14 cellular contexts compared by ENCODE assay signal in the genomic region with DNA sequence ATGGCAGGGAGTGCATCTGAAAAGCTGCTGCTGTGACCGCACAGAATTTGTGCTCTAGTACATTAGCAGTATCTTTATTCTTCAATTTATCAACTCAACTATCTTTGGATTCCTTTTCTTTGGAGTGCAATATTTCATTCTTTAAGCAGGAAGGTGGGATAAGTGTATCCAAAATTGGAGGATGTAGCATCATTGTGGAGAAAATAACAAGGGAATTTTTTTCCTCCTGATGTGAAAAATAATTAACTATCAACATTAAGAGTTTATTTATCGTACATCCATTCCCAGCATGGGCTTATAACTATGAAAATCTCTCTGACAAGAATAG. TPM values are rescaled to one million over a fixed set of nuclear protein-coding genes. Genes with fewer than 3 reads are reported as not detected.
A peak's percentile ranks its signal among the peaks of the same experiment; 100 is the strongest.
DNase-seq lines count a peak whose midpoint lies in the region; ATAC-seq and TF ChIP-seq lines count a peak whose summit lies in the region.
"Had no signal": no experiment of that assay in that cellular context is flagged by ENCODE, and none has a peak within 500 bp of the region (broad histone marks: within the 10 kb centered on the region; RNA-seq: fewer than 3 reads in every experiment).

No MANE protein-coding gene starts in this region.

- TF ChIP-seq CTCF in heart right ventricle (IDR thresholded peaks at IDR 0.05) (no peak), dorsolateral prefrontal cortex (IDR thresholded peaks at IDR 0.05 in 54 of 56, conservative IDR thresholded peaks at IDR 0.05 in 2 of 56; ENCODE audit: low read depth in 1 of 56, partially characterized antibody in 56 of 56) (no peak), tibial artery (IDR thresholded peaks at IDR 0.05) (no peak)

- ATAC-seq in heart right ventricle (no peak), left ventricle myocardium superior (no peak)
- ATAC-seq: A549; activated T-cell treated with anti-CD3 and anti-CD28 coated beads, Interleukin-2, amount 50 U/mL, for 4 hours had no signal

- peaks cover 27% of the 10 kb centered on the region for H3K27me3 Mint-ChIP-seq in activated T-helper 2 cell treated with anti-CD3 and anti-CD28 coated beads, Interferon-gamma antibody, Interleukin-2, Interleukin-4, amounts not matched to agents 10 μg/mL and 5 μg/mL and 100 μg/mL, durations not matched to agents 14 hours and 24 hours and 36 hours (ENCODE audit: low read depth)

- H3K36me3 Mint-ChIP-seq in activated T-helper 2 cell treated with anti-CD3 and anti-CD28 coated beads, Interferon-gamma antibody, Interleukin-2, Interleukin-4, amounts not matched to agents 10 μg/mL and 5 μg/mL and 100 μg/mL, durations not matched to agents 14 hours and 24 hours and 36 hours (ENCODE audit: low read depth) = no peaks in the 10 kb centered on the region

- H3K9me3 ChIP-seq in heart right ventricle (no peaks in the 10 kb centered on the region), muscle layer of duodenum (ENCODE audit: control insufficient read depth in 1 of 2, low read length in 2 of 2) (no peaks in the 10 kb centered on the region), tibial artery (no peaks in the 10 kb centered on the region)
- H3K9me3 ChIP-seq: A549 had no signal

- H3K9me3 Mint-ChIP-seq in activated T-helper 2 cell treated with anti-CD3 and anti-CD28 coated beads, Interferon-gamma antibody, Interleukin-2, Interleukin-4, amounts not matched to agents 10 μg/mL and 5 μg/mL and 100 μg/mL, durations not matched to agents 14 hours and 24 hours and 36 hours = no peaks in the 10 kb centered on the region
- H3K9me3 Mint-ChIP-seq: activated T-cell treated with anti-CD3 and anti-CD28 coated beads, Interleukin-2, amount 50 U/mL, for 4 hours; CD8-positive, alpha-beta memory T cell had no signal

- peaks cover 0 to 38% (median 19%) of the 10 kb centered on the region in 9 donors for H3K4me1 ChIP-seq in heart right ventricle
- no peaks in the 10 kb centered on the region for H3K4me1 ChIP-seq in muscle layer of duodenum (ENCODE audit: control insufficient read depth in 1 of 2, insufficient read depth in 2 of 2, low read length in 2 of 2)
- peaks cover 0 to 54% (median 7%) of the 10 kb centered on the region in 4 donors for H3K4me1 ChIP-seq in tibial artery
- H3K4me1 ChIP-seq: A549 had no signal

- H3K27me3 ChIP-seq in heart right ventricle = no peaks in the 10 kb centered on the region
- H3K27me3 ChIP-seq in dorsolateral prefrontal cortex = no peaks in the 10 kb centered on the region
- H3K27me3 ChIP-seq in muscle layer of duodenum (ENCODE audit: low read depth, low read length) = no peaks in the 10 kb centered on the region
- no peaks in the 10 kb centered on the region for H3K27me3 ChIP-seq in tibial artery

- DNase-seq in heart right ventricle = no peak
- no peak for DNase-seq in left ventricle myocardium superior
- no peak for DNase-seq in dorsolateral prefrontal cortex
- no peak for DNase-seq in tibial artery
- no peak for DNase-seq in retina
- no peak for DNase-seq in activated T-helper 2 cell treated with anti-CD3 and anti-CD28 coated beads, Interferon-gamma antibody, Interleukin-2, Interleukin-4, amounts not matched to agents 10 μg/mL and 5 μg/mL and 100 μg/mL, durations not matched to agents 14 hours and 24 hours and 36 hours (ENCODE audit: low spot score)
- DNase-seq in amygdala (lab: John Stamatoyannopoulos, UW) = no peak
- DNase-seq: activated T-cell treated with anti-CD3 and anti-CD28 coated beads, Interleukin-2, amount 50 U/mL, for 4 hours; CD8-positive, alpha-beta memory T cell; NCI-H1105 treated with DMSO at 0.1 percent for 48 hours; NK-92 treated with Interleukin-12 subunit alpha and Interleukin-12 subunit beta, amount 100 ng/mL, for 24 hours; SHP77 treated with DMSO at 0.1 percent for 48 hours had no signal

- intact Hi-C loops in heart right ventricle (cut with DNase I) = loop anchor here in 3 of 10 donors (5.0 kb wide), 2 partner anchors 64 to 69 kb away; no protein-coding TSS in a partner anchor
- intact Hi-C loops in left ventricle myocardium superior (cut with micrococcal nuclease) = no loop called here
- intact Hi-C loops in dorsolateral prefrontal cortex (cut with DNase I) = no loop called here
- intact Hi-C loops in tibial artery (cut with DNase I; ENCODE audit: low total_unique reads) = no loop called here
- intact Hi-C loops in activated T-helper 2 cell treated with anti-CD3 and anti-CD28 coated beads, Interferon-gamma antibody, Interleukin-2, Interleukin-4, amounts not matched to agents 10 μg/mL and 5 μg/mL and 100 μg/mL, durations not matched to agents 14 hours and 24 hours and 36 hours (cut with micrococcal nuclease) = no loop called here

- peak overlapping the region in 9 of 10 donors; percentile 28 to 81 (median 61) for H3K27ac ChIP-seq in heart right ventricle
- H3K27ac ChIP-seq in dorsolateral prefrontal cortex = peak overlapping the region in 15 of 59 donors; percentile 3 to 75 (median 40)
- H3K27ac ChIP-seq in muscle layer of duodenum (ENCODE audit: low read length) = peak overlapping the region; percentile 3
- H3K27ac ChIP-seq in tibial artery = peak overlapping the region; percentile 79 to 89
- H3K27ac ChIP-seq: A549 had no signal

- H3K4me3 ChIP-seq in heart right ventricle (peak overlapping the region in 7 of 10 donors; percentile 28 to 47 (median 41)), dorsolateral prefrontal cortex (peak overlapping the region in 39 of 59 donors; percentile 4 to 62 (median 46)), muscle layer of duodenum (ENCODE audit: low read depth in 1 of 2, low read length in 2 of 2) (peak overlapping the region in 1 of 2 donors; percentile 26), tibial artery (peak overlapping the region; percentile 55)
- H3K4me3 ChIP-seq: A549 had no signal

- no peak overlapping the region for H3K4me3 Mint-ChIP-seq in activated T-helper 2 cell treated with anti-CD3 and anti-CD28 coated beads, Interferon-gamma antibody, Interleukin-2, Interleukin-4, amounts not matched to agents 10 μg/mL and 5 μg/mL and 100 μg/mL, durations not matched to agents 14 hours and 24 hours and 36 hours (ENCODE audit: low read depth)
- H3K4me3 Mint-ChIP-seq: activated T-cell treated with anti-CD3 and anti-CD28 coated beads, Interleukin-2, amount 50 U/mL, for 4 hours; CD8-positive, alpha-beta memory T cell had no signal

- WGBS in heart right ventricle, 2 donors = 86 to 90% methylated on average over 2 of the region's 2 CpGs

- H3K4me1 Mint-ChIP-seq in activated T-helper 2 cell treated with anti-CD3 and anti-CD28 coated beads, Interferon-gamma antibody, Interleukin-2, Interleukin-4, amounts not matched to agents 10 μg/mL and 5 μg/mL and 100 μg/mL, durations not matched to agents 14 hours and 24 hours and 36 hours (ENCODE audit: low read depth) = no peaks in the 10 kb centered on the region
- H3K4me1 Mint-ChIP-seq: CD8-positive, alpha-beta memory T cell had no signal

- peaks cover 0 to 8% (median 0%) of the 10 kb centered on the region in 9 donors for H3K36me3 ChIP-seq in heart right ventricle
- H3K36me3 ChIP-seq in muscle layer of duodenum (ENCODE audit: control insufficient read depth in 1 of 2, insufficient read depth in 2 of 2, low read length in 2 of 2) = peaks cover 0 to 5% of the 10 kb centered on the region in 2 donors
- H3K36me3 ChIP-seq in tibial artery = no peaks in the 10 kb centered on the region

- no peak overlapping the region for H3K27ac Mint-ChIP-seq in activated T-helper 2 cell treated with anti-CD3 and anti-CD28 coated beads, Interferon-gamma antibody, Interleukin-2, Interleukin-4, amounts not matched to agents 10 μg/mL and 5 μg/mL and 100 μg/mL, durations not matched to agents 14 hours and 24 hours and 36 hours
- H3K27ac Mint-ChIP-seq: CD8-positive, alpha-beta memory T cell had no signal

RNA-seq across cellular contexts. Expression of a gene that starts 25.5 kb away (rescaled TPM):
- 10 to 100 TPM in 3 of 10 donors, 1 to 10 TPM in 4, under 1 TPM in 3; 0.64 to 62.1 (median 4.3) TPM for total RNA-seq in heart right ventricle
- 1 to 10 TPM; 2.6 to 3.2 TPM for polyA plus RNA-seq in heart right ventricle
- 1.1 TPM for total RNA-seq in left ventricle myocardium superior
- 1 to 10 TPM in 117 of 120 experiments, under 1 TPM in 3; 0.71 to 8.8 (median 3.0) TPM for total RNA-seq in dorsolateral prefrontal cortex
- total RNA-seq in activated T-helper 2 cell treated with anti-CD3 and anti-CD28 coated beads, Interferon-gamma antibody, Interleukin-2, Interleukin-4, amounts not matched to agents 10 μg/mL and 5 μg/mL and 100 μg/mL, durations not matched to agents 14 hours and 24 hours and 36 hours = 3.3 and 3.9 TPM in 2 replicates
